ENCODE assay signal across 7 cellular contexts in genomic region chr22:24437820-24438328, GRCh38. TPM values are rescaled to one million over a fixed set of nuclear protein-coding genes. Genes with fewer than 3 reads are reported as not detected.
DNase-seq lines count a peak whose midpoint lies in the region; ATAC-seq and TF ChIP-seq lines count a peak whose summit lies in the region.

No MANE protein-coding gene starts in this region.

- H3K9me3 Mint-ChIP-seq in activated naive CD4-positive, alpha-beta T cell treated with anti-CD3 and anti-CD28 coated beads, Interleukin-2, amount 50 U/mL, for 72 hours: no peaks in the 10 kb centered on the region
- H3K9me3 Mint-ChIP-seq in natural killer cell treated with Interleukin-12 subunit alpha and Interleukin-12 subunit beta and Interleukin-15 and Interleukin-18, amount 100 ng/mL, for 72 hours: no peaks in the 10 kb centered on the region

- H3K27me3 Mint-ChIP-seq in natural killer cell treated with Interleukin-12 subunit alpha and Interleukin-12 subunit beta and Interleukin-15 and Interleukin-18, amount 100 ng/mL, for 72 hours: no peaks in the 10 kb centered on the region

- ATAC-seq in HG03108 (IDR thresholded peaks at IDR 0.05; ENCODE audit: unreplicated experiment): peak; percentile 29
- no peak for ATAC-seq in activated naive CD4-positive, alpha-beta T cell treated with anti-CD3 and anti-CD28 coated beads, Interleukin-2, amount 50 U/mL, for 72 hours
- no peak for ATAC-seq in natural killer cell treated with Interleukin-12 subunit alpha and Interleukin-12 subunit beta and Interleukin-15 and Interleukin-18, amount 100 ng/mL, for 72 hours

- peak; percentile 53 for TF ChIP-seq CTCF in GM12872 (IDR thresholded peaks at IDR 0.05; ENCODE audit: insufficient read depth, low read depth, low read length)

- peak overlapping the region; percentile 41 for H3K4me3 Mint-ChIP-seq in natural killer cell treated with Interleukin-12 subunit alpha and Interleukin-12 subunit beta and Interleukin-15 and Interleukin-18, amount 100 ng/mL, for 72 hours

- no peak for DNase-seq in activated naive CD4-positive, alpha-beta T cell treated with anti-CD3 and anti-CD28 coated beads, Interleukin-2, amount 50 U/mL, for 72 hours (ENCODE audit: low spot score in 2 of 2)
- DNase-seq in natural killer cell treated with Interleukin-12 subunit alpha and Interleukin-12 subunit beta and Interleukin-15 and Interleukin-18, amount 100 ng/mL, for 72 hours (ENCODE audit: low spot score): peak; percentile 58
- DNase-seq in putamen (ENCODE audit: low spot score) (no peak), NCI-H146 (lab: John Stamatoyannopoulos, UW) (no peak), RKO (ENCODE audit: low spot score) (no peak)

- H3K36me3 Mint-ChIP-seq in activated naive CD4-positive, alpha-beta T cell treated with anti-CD3 and anti-CD28 coated beads, Interleukin-2, amount 50 U/mL, for 72 hours: peaks cover 12 to 18% of the 10 kb centered on the region in 2 donors
- H3K36me3 Mint-ChIP-seq in natural killer cell treated with Interleukin-12 subunit alpha and Interleukin-12 subunit beta and Interleukin-15 and Interleukin-18, amount 100 ng/mL, for 72 hours: no peaks in the 10 kb centered on the region

- H3K27ac Mint-ChIP-seq in activated naive CD4-positive, alpha-beta T cell treated with anti-CD3 and anti-CD28 coated beads, Interleukin-2, amount 50 U/mL, for 72 hours: peak overlapping the region; percentile 63 to 97
- H3K27ac Mint-ChIP-seq in natural killer cell treated with Interleukin-12 subunit alpha and Interleukin-12 subunit beta and Interleukin-15 and Interleukin-18, amount 100 ng/mL, for 72 hours: peak overlapping the region; percentile 100

- H3K4me1 Mint-ChIP-seq in natural killer cell treated with Interleukin-12 subunit alpha and Interleukin-12 subunit beta and Interleukin-15 and Interleukin-18, amount 100 ng/mL, for 72 hours (ENCODE audit: low read depth in 2 of 2): peaks cover 46 to 51% of the 10 kb centered on the region in 2 donors

RNA-seq across cellular contexts. Expression of gene ADORA2A, which starts 10.5 kb away (rescaled TPM):
- total RNA-seq in activated naive CD4-positive, alpha-beta T cell treated with anti-CD3 and anti-CD28 coated beads, Interleukin-2, amount 50 U/mL, for 72 hours: 10 to 100 TPM; 33.8 to 34.4 TPM
- total RNA-seq in natural killer cell treated with Interleukin-12 subunit alpha and Interleukin-12 subunit beta and Interleukin-15 and Interleukin-18, amount 100 ng/mL, for 72 hours: 10 to 100 TPM; 29.0 to 81.6 TPM

RNA-seq across cellular contexts. Expression of gene UPB1, which starts 57.3 kb away (rescaled TPM):
- total RNA-seq in activated naive CD4-positive, alpha-beta T cell treated with anti-CD3 and anti-CD28 coated beads, Interleukin-2, amount 50 U/mL, for 72 hours: under 1 TPM; 0.23 to 0.57 TPM
- total RNA-seq in natural killer cell treated with Interleukin-12 subunit alpha and Interleukin-12 subunit beta and Interleukin-15 and Interleukin-18, amount 100 ng/mL, for 72 hours: 1 to 10 TPM in 1 of 2 donors, under 1 TPM in 1; 0.84 to 1.9 TPM
